Comparison of ENCODE assay signal across 22 cellular contexts in genomic region chr10:25076501-25077197, GRCh38.
"Had no signal": no experiment of that assay in that cellular context is flagged by ENCODE, and none has a peak within 500 bp of the region (broad histone marks: within the 10 kb centered on the region; RNA-seq: fewer than 3 reads in every experiment).

No MANE protein-coding gene starts in this region.

- H3K4me3 Mint-ChIP-seq: activated CD8-positive, alpha-beta memory T cell treated with anti-CD3 and anti-CD28 coated beads, Interleukin-2, amount 10 ng/mL, durations not matched to agents 7 days and 5 days; activated T-cell treated with anti-CD3 and anti-CD28 coated beads, Interleukin-2, amount 50 U/mL, for 24 hours; memory B cell; nephron; T-helper 17 cell had no signal

- DNase-seq: activated CD4-positive, alpha-beta T cell treated with anti-CD3 and anti-CD28 coated beads for 1 hour; activated CD4-positive, alpha-beta T cell treated with anti-CD3 and anti-CD28 coated beads, Interleukin-2, amount 50 U/mL, for 48 hours; activated CD8-positive, alpha-beta memory T cell treated with anti-CD3 and anti-CD28 coated beads, Interleukin-2, amount 10 ng/mL, durations not matched to agents 7 days and 5 days; activated effector memory CD4-positive, alpha-beta T cell treated with anti-CD3 and anti-CD28 coated beads, Interleukin-2, amount 50 U/mL, for 16 hours; activated T-cell treated with anti-CD3 and anti-CD28 coated beads, Interleukin-2, amount 50 U/mL, for 24 hours; amygdala; esophagus squamous epithelium; foreskin fibroblast; head of caudate nucleus; islet precursor cell; left ventricle myocardium inferior; sigmoid colon; stimulated activated CD4-positive, alpha-beta T cell treated with anti-CD3 and anti-CD28 coated beads, Interleukin-4, amount 100 ng/mL, for 1 hour; stimulated activated CD8-positive, alpha-beta memory T cell treated with anti-CD3 and anti-CD28 coated beads, Interleukin-4, amount 100 ng/mL, for 48 hours; stimulated activated naive CD8-positive, alpha-beta T cell treated with anti-CD3 and anti-CD28 coated beads, Interleukin-15, Interleukin-2, amounts not matched to agents 100 U/mL and 50 U/mL, for 24 hours; T-helper 17 cell; upper lobe of left lung had no signal

- H3K4me3 ChIP-seq: esophagus squamous epithelium, left ventricle myocardium inferior, sigmoid colon, suprapubic skin, upper lobe of left lung had no signal

- H3K4me1 Mint-ChIP-seq: nephron had no signal

- H3K9me3 Mint-ChIP-seq: activated naive CD4-positive, alpha-beta T cell treated with anti-CD3 and anti-CD28 coated beads, Interleukin-2, amount 50 U/mL, for 72 hours; activated T-cell treated with anti-CD3 and anti-CD28 coated beads, Interleukin-2, amount 50 U/mL, for 24 hours; memory B cell; nephron had no signal

- ATAC-seq: activated CD8-positive, alpha-beta memory T cell treated with anti-CD3 and anti-CD28 coated beads, Interleukin-2, amount 10 ng/mL, durations not matched to agents 7 days and 5 days; activated naive CD4-positive, alpha-beta T cell treated with anti-CD3 and anti-CD28 coated beads, Interleukin-2, amount 50 U/mL, for 72 hours; stimulated activated naive CD8-positive, alpha-beta T cell treated with anti-CD3 and anti-CD28 coated beads, Interleukin-15, Interleukin-2, amounts not matched to agents 100 U/mL and 50 U/mL, for 24 hours; T-helper 17 cell had no signal

- H3K27ac Mint-ChIP-seq: activated CD8-positive, alpha-beta memory T cell treated with anti-CD3 and anti-CD28 coated beads, Interleukin-2, amount 10 ng/mL, durations not matched to agents 7 days and 5 days; activated naive CD4-positive, alpha-beta T cell treated with anti-CD3 and anti-CD28 coated beads, Interleukin-2, amount 50 U/mL, for 72 hours; activated T-cell treated with anti-CD3 and anti-CD28 coated beads, Interleukin-2, amount 50 U/mL, for 24 hours; memory B cell; nephron; T-helper 17 cell had no signal

- H3K9me3 ChIP-seq: esophagus squamous epithelium, left ventricle myocardium inferior, sigmoid colon, suprapubic skin, upper lobe of left lung had no signal

- FAIRE-seq: endometrium had no signal

- H3K36me3 Mint-ChIP-seq: activated CD8-positive, alpha-beta memory T cell treated with anti-CD3 and anti-CD28 coated beads, Interleukin-2, amount 10 ng/mL, durations not matched to agents 7 days and 5 days; activated naive CD4-positive, alpha-beta T cell treated with anti-CD3 and anti-CD28 coated beads, Interleukin-2, amount 50 U/mL, for 72 hours; memory B cell had no signal

- H3K27me3 ChIP-seq: esophagus squamous epithelium, sigmoid colon, suprapubic skin, upper lobe of left lung had no signal

- H3K27ac ChIP-seq: esophagus squamous epithelium, left ventricle myocardium inferior, sigmoid colon, suprapubic skin, upper lobe of left lung had no signal

- H3K36me3 ChIP-seq: esophagus squamous epithelium, left ventricle myocardium inferior, sigmoid colon, suprapubic skin, upper lobe of left lung had no signal
